11 cellular contexts compared by ENCODE assay signal in genomic region chr4:101199507-101200285, GRCh38.
DNase-seq lines count a peak whose midpoint lies in the region; ATAC-seq and TF ChIP-seq lines count a peak whose summit lies in the region.
"Had no signal": no experiment of that assay in that cellular context is flagged by ENCODE, and none has a peak within 500 bp of the region (broad histone marks: within the 10 kb centered on the region; RNA-seq: fewer than 3 reads in every experiment).

No MANE protein-coding gene starts in this region.

- H3K27ac ChIP-seq in C4-2B, result peak overlapping the region; percentile 43; the same call in 1 of the 2 replicates

- no peak overlapping the region for H3K4me3 ChIP-seq in choroid plexus epithelial cell (ENCODE audit: low read depth, low read length)

- TF ChIP-seq CTCF in C4-2B (conservative IDR thresholded peaks at IDR 0.05) (no peak; the same call in 1 of the 2 replicates), choroid plexus epithelial cell (conservative IDR thresholded peaks at IDR 0.05; ENCODE audit: low read depth, low read length) (no peak)

- H3K27ac Mint-ChIP-seq in memory B cell, result peak overlapping the region; percentile 71

- peaks cover 46% of the 10 kb centered on the region for H3K4me1 Mint-ChIP-seq in memory B cell

- no peak overlapping the region for H3K4me3 Mint-ChIP-seq in memory B cell
- H3K4me3 Mint-ChIP-seq: stimulated activated naive CD8-positive, alpha-beta T cell treated with anti-CD3 and anti-CD28 coated beads, Interleukin-15, Interleukin-2, amounts not matched to agents 100 ng/mL and 50 ng/mL, for 24 hours had no signal

- H3K36me3 Mint-ChIP-seq in memory B cell, result peaks cover 6% of the 10 kb centered on the region

- no peaks in the 10 kb centered on the region for H3K9me3 Mint-ChIP-seq in memory B cell
- H3K9me3 Mint-ChIP-seq: stimulated activated naive CD8-positive, alpha-beta T cell treated with anti-CD3 and anti-CD28 coated beads, Interleukin-15, Interleukin-2, amounts not matched to agents 100 ng/mL and 50 ng/mL, for 24 hours had no signal

- peak; percentile 35 for DNase-seq in HT1080 (ENCODE audit: low read depth)
- peak; percentile 46 for DNase-seq in choroid plexus epithelial cell (ENCODE audit: low read depth)
- DNase-seq in memory B cell (ENCODE audit: low spot score in 2 of 2), result no peak
- DNase-seq in RKO (ENCODE audit: low spot score), result no peak
- no peak for DNase-seq in GDM1 (lab: John Stamatoyannopoulos, UW)
- DNase-seq in RPMI8226, result no peak
- DNase-seq: DMS79 treated with DMSO at 0.1 percent for 48 hours; stimulated activated CD4-positive, alpha-beta T cell treated with anti-CD3 and anti-CD28 coated beads, Interleukin-1b, Interleukin-23, amount 100 ng/mL, for 48 hours had no signal

- ATAC-seq in memory B cell (ENCODE audit: low read depth) (no peak), HG03039 (IDR thresholded peaks at IDR 0.05; ENCODE audit: unreplicated experiment) (no peak)

- H3K27me3 Mint-ChIP-seq in memory B cell, result no peaks in the 10 kb centered on the region
- H3K27me3 Mint-ChIP-seq: stimulated activated naive CD8-positive, alpha-beta T cell treated with anti-CD3 and anti-CD28 coated beads, Interleukin-15, Interleukin-2, amounts not matched to agents 100 ng/mL and 50 ng/mL, for 24 hours had no signal

Comparison
In these comparisons a context has a peak if more than half of its experiments do, and no peak if none do; other contexts are left out.
1. DNase-seq: peak in HT1080 (single experiment) and choroid plexus epithelial cell (single experiment); none in memory B cell (0 of 2), RKO (single experiment), GDM1 (single experiment) and RPMI8226 (single experiment).